Comparison of ENCODE assay signal across 3 cellular contexts in genomic region chr22:39610766-39611165, GRCh38.
TF ChIP-seq lines count a peak whose summit lies in the region.

No MANE protein-coding gene starts in this region.

TF ChIP-seq in HCT116, 20 proteins besides CTCF, POLR2A, EP300 and RAD21:
- TF ChIP-seq YY1 (IDR thresholded peaks at IDR 0.05; ENCODE audit: extremely low read depth, insufficient replicate concordance, low read depth, low read length) (no peak), FOSL1 (IDR thresholded peaks at IDR 0.05; ENCODE audit: low read depth) (no peak), EZH2phosphoT487 (IDR thresholded peaks at IDR 0.05; ENCODE audit: borderline replicate concordance) (no peak), CBX3 (IDR thresholded peaks at IDR 0.05; ENCODE audit: low read depth) (no peak), ZNF274 (IDR thresholded peaks at IDR 0.05; ENCODE audit: low read depth, low read length) (no peak), SIN3A (IDR thresholded peaks at IDR 0.05; ENCODE audit: low read depth) (no peak), POLR2AphosphoS5 (IDR thresholded peaks at IDR 0.05; ENCODE audit: low read depth, low read length) (no peak), SP1 (IDR thresholded peaks at IDR 0.05; ENCODE audit: low read depth) (no peak), SRF (IDR thresholded peaks at IDR 0.05; ENCODE audit: low read depth) (no peak)

TF ChIP-seq in K562, 482 proteins besides CTCF, POLR2A, EP300 and RAD21:
- TF ChIP-seq USF1 (CRISPR knock-in tag; IDR thresholded peaks at IDR 0.05) (peak; percentile 70), USF2 (CRISPR knock-in tag; IDR thresholded peaks at IDR 0.05) (peak; percentile 55), E2F8 (IDR thresholded peaks at IDR 0.05; ENCODE audit: low read depth, partially characterized antibody) (no peak), LCOR (CRISPR knock-in tag; IDR thresholded peaks at IDR 0.05) (no peak), RAD51 (IDR thresholded peaks at IDR 0.05; ENCODE audit: borderline replicate concordance, low read depth) (peak; percentile 20; the same call in 1 of the 2 replicates)

TF ChIP-seq in HepG2, 621 proteins besides CTCF, POLR2A, EP300 and RAD21:
- TF ChIP-seq SMAD1 (CRISPR knock-in tag; IDR thresholded peaks at IDR 0.05; ENCODE audit: borderline replicate concordance, low read depth) (no peak), ZNF567 (CRISPR knock-in tag; IDR thresholded peaks at IDR 0.05; ENCODE audit: borderline replicate concordance) (no peak), CBX1 (IDR thresholded peaks at IDR 0.05; ENCODE audit: low read depth) (no peak), USF2 (IDR thresholded peaks at IDR 0.05; ENCODE audit: low read depth, low read length) (no peak), USF2 (CRISPR knock-in tag; IDR thresholded peaks at IDR 0.05; ENCODE audit: borderline replicate concordance) (no peak), WIZ (CRISPR knock-in tag; IDR thresholded peaks at IDR 0.05) (no peak), HMG20B (CRISPR knock-in tag; conservative IDR thresholded peaks at IDR 0.05) (no peak), ZNF761 (CRISPR knock-in tag; conservative IDR thresholded peaks at IDR 0.05) (no peak), SETDB1 (CRISPR knock-in tag; IDR thresholded peaks at IDR 0.05; ENCODE audit: borderline replicate concordance) (no peak), LRRFIP1 (CRISPR knock-in tag; conservative IDR thresholded peaks at IDR 0.05) (no peak), THRA (CRISPR knock-in tag; IDR thresholded peaks at IDR 0.05; ENCODE audit: borderline replicate concordance) (no peak), PBX3 (CRISPR knock-in tag; IDR thresholded peaks at IDR 0.05; ENCODE audit: borderline replicate concordance) (no peak)
